Comparison of ENCODE assay signal across 1 cellular context in genomic region chr6:13710552-13711383, GRCh38.
TF ChIP-seq lines count a peak whose summit lies in the region.

No MANE protein-coding gene starts in this region.

TF ChIP-seq in HepG2, 621 proteins besides CTCF, POLR2A, EP300 and RAD21 (continued from another document and continues in another):
- TF ChIP-seq ZHX2 (IDR thresholded peaks at IDR 0.05; ENCODE audit: low read depth) (no peak), ZHX2 (CRISPR knock-in tag; IDR thresholded peaks at IDR 0.05; ENCODE audit: borderline replicate concordance) (no peak), ZNF687 (CRISPR knock-in tag; IDR thresholded peaks at IDR 0.05) (peak; percentile 72), ONECUT2 (CRISPR knock-in tag; IDR thresholded peaks at IDR 0.05) (no peak), MYC (CRISPR knock-in tag; IDR thresholded peaks at IDR 0.05; ENCODE audit: borderline replicate concordance) (peak; percentile 73; the same call in 1 of the 2 replicates), CCDC6 (CRISPR knock-in tag; IDR thresholded peaks at IDR 0.05) (peak; percentile 13; the same call in 1 of the 2 replicates), MED8 (CRISPR knock-in tag; IDR thresholded peaks at IDR 0.05; ENCODE audit: insufficient replicate concordance) (peak; percentile 17), ZSCAN9 (CRISPR knock-in tag; IDR thresholded peaks at IDR 0.05; ENCODE audit: borderline replicate concordance) (no peak), KLF6 (CRISPR knock-in tag; IDR thresholded peaks at IDR 0.05) (0 out of 2 replicates have a peak, but pooled peaks have one; percentile 34), ARID2 (CRISPR knock-in tag; IDR thresholded peaks at IDR 0.05; ENCODE audit: borderline replicate concordance) (peak; percentile 92), ZNF367 (CRISPR knock-in tag; IDR thresholded peaks at IDR 0.05; ENCODE audit: borderline replicate concordance) (no peak; the same call in 1 of the 2 replicates), FOXJ3 (CRISPR knock-in tag; IDR thresholded peaks at IDR 0.05; ENCODE audit: borderline replicate concordance) (no peak), HNRNPH1 (optimal IDR thresholded peaks at IDR 0.05; ENCODE audit: low read depth, low read length) (no peak), ISL2 (CRISPR knock-in tag; IDR thresholded peaks at IDR 0.05) (peak; percentile 48; the same call in 1 of the 2 replicates), ASH2L (IDR thresholded peaks at IDR 0.05; ENCODE audit: insufficient read length, low read depth, low read length) (peak; percentile 82), FUBP1 (CRISPR knock-in tag; IDR thresholded peaks at IDR 0.05; ENCODE audit: borderline replicate concordance) (no peak), AFF4 (CRISPR knock-in tag; IDR thresholded peaks at IDR 0.05) (no peak), TCF7 (IDR thresholded peaks at IDR 0.05; ENCODE audit: low read depth) (no peak), KLF13 (CRISPR knock-in tag; IDR thresholded peaks at IDR 0.05) (peak; percentile 93; the same call in 1 of the 2 replicates), GFI1 (CRISPR knock-in tag; IDR thresholded peaks at IDR 0.05; ENCODE audit: borderline replicate concordance) (no peak), CREBL2 (CRISPR knock-in tag; IDR thresholded peaks at IDR 0.05; ENCODE audit: borderline replicate concordance) (0 out of 2 replicates have a peak, but pooled peaks have one; percentile 60), ZNF772 (CRISPR knock-in tag; IDR thresholded peaks at IDR 0.05) (no peak), ZNF44 (CRISPR knock-in tag; IDR thresholded peaks at IDR 0.05) (no peak), HDAC6 (IDR thresholded peaks at IDR 0.05; ENCODE audit: low read depth, low read length) (0 out of 2 replicates have a peak, but pooled peaks have one; percentile 56), ZSCAN30 (CRISPR knock-in tag; IDR thresholded peaks at IDR 0.05) (no peak), SKIL (CRISPR knock-in tag; IDR thresholded peaks at IDR 0.05; ENCODE audit: borderline replicate concordance) (peak; percentile 61; the same call in 1 of the 2 replicates), ZNF34 (CRISPR knock-in tag; IDR thresholded peaks at IDR 0.05; ENCODE audit: borderline replicate concordance) (0 out of 2 replicates have a peak, but pooled peaks have one; percentile 61), EED (CRISPR knock-in tag; IDR thresholded peaks at IDR 0.05) (peak; percentile 21; the same call in 1 of the 2 replicates), FOXP4 (CRISPR knock-in tag; IDR thresholded peaks at IDR 0.05) (no peak), ZNF121 (CRISPR knock-in tag; IDR thresholded peaks at IDR 0.05) (no peak), ARNT (IDR thresholded peaks at IDR 0.05) (no peak), FOXO1 (CRISPR knock-in tag; IDR thresholded peaks at IDR 0.05) (peak; percentile 73; the same call in 1 of the 2 replicates), ZMYM4 (CRISPR knock-in tag; IDR thresholded peaks at IDR 0.05) (peak; percentile 54), HNRNPK (IDR thresholded peaks at IDR 0.05; ENCODE audit: low read depth, low read length, poor library complexity, severe bottlenecking) (peak; percentile 40), MBD4 (IDR thresholded peaks at IDR 0.05; ENCODE audit: borderline replicate concordance, low read length) (no peak), KAT8 (CRISPR knock-in tag; IDR thresholded peaks at IDR 0.05) (no peak), ZBTB14 (CRISPR knock-in tag; IDR thresholded peaks at IDR 0.05) (peak; percentile 64), MEF2D (CRISPR knock-in tag; IDR thresholded peaks at IDR 0.05) (no peak), SATB2 (CRISPR knock-in tag; IDR thresholded peaks at IDR 0.05) (no peak), FOSL1 (CRISPR knock-in tag; IDR thresholded peaks at IDR 0.05; ENCODE audit: borderline replicate concordance) (no peak)
